35 cellular contexts compared by ENCODE assay signal in genomic region chr2:174482854-174483253, GRCh38.
"Had no signal": no experiment of that assay in that cellular context is flagged by ENCODE, and none has a peak within 500 bp of the region (broad histone marks: within the 10 kb centered on the region; RNA-seq: fewer than 3 reads in every experiment).

No MANE protein-coding gene starts in this region.

- H3K4me1 ChIP-seq: breast epithelium had no signal

- H3K27me3 ChIP-seq: adrenal gland, body of pancreas, brain microvascular endothelial cell, breast epithelium had no signal

- H3K9me3 ChIP-seq: adrenal gland, body of pancreas, breast epithelium had no signal

- H3K27ac Mint-ChIP-seq: activated B cell treated with CpG ODN at 0.5 μM for 24 hours; activated CD4-positive, alpha-beta memory T cell treated with anti-CD3 and anti-CD28 coated beads for 36 hours; activated CD4-positive, alpha-beta T cell treated with anti-CD3 and anti-CD28 coated beads, Interleukin-2, amount 10 ng/mL, durations not matched to agents 7 days and 5 days; activated CD8-positive, alpha-beta T cell treated with anti-CD3 and anti-CD28 coated beads for 36 hours; activated naive CD4-positive, alpha-beta T cell treated with anti-CD3 and anti-CD28 coated beads for 36 hours; activated naive CD4-positive, alpha-beta T cell treated with anti-CD3 and anti-CD28 coated beads, Interleukin-2, amount 50 U/mL, for 72 hours; activated T-cell treated with anti-CD3 and anti-CD28 coated beads, Interleukin-2, amount 50 U/mL, for 72 hours; activated T-helper 1 cell treated with anti-CD3 and anti-CD28 coated beads, Interleukin-12 subunit alpha, Interleukin-12 subunit beta, Interleukin-2, Interleukin-4 antibody, amounts not matched to agents 30 ng/mL and 10 ng/mL and 1 ng/mL, durations not matched to agents 14 hours and 24 hours and 36 hours; activated T-helper 17 cell treated with anti-CD3 and anti-CD28 coated beads, Interleukin-2, amount 50 U/mL, for 72 hours; T-helper 1 cell treated with Interleukin-12 subunit alpha and Interleukin-12 subunit beta and Interleukin-4 antibody, amounts not matched to agents 30 μg/mL and 1 μg/mL, for 36 hours; T-helper 2 cell treated with Interferon-gamma antibody and Interleukin-4, amounts not matched to agents 5 μg/mL and 100 μg/mL, for 36 hours had no signal

- H3K36me3 ChIP-seq: adrenal gland, brain microvascular endothelial cell, breast epithelium had no signal

- FAIRE-seq: astrocyte, TTC549 had no signal

- H3K9me3 Mint-ChIP-seq: activated B cell treated with CpG ODN at 0.5 μM for 24 hours; activated CD4-positive, alpha-beta memory T cell treated with anti-CD3 and anti-CD28 coated beads for 36 hours; activated CD4-positive, alpha-beta T cell treated with anti-CD3 and anti-CD28 coated beads, Interleukin-2, amount 10 ng/mL, durations not matched to agents 7 days and 5 days; activated CD8-positive, alpha-beta T cell treated with anti-CD3 and anti-CD28 coated beads for 36 hours; activated naive CD4-positive, alpha-beta T cell treated with anti-CD3 and anti-CD28 coated beads for 36 hours; activated naive CD4-positive, alpha-beta T cell treated with anti-CD3 and anti-CD28 coated beads, Interleukin-2, amount 50 U/mL, for 72 hours; activated T-cell treated with anti-CD3 and anti-CD28 coated beads, Interleukin-2, amount 50 U/mL, for 4 hours; activated T-cell treated with anti-CD3 and anti-CD28 coated beads, Interleukin-2, amount 50 U/mL, for 72 hours; activated T-helper 1 cell treated with anti-CD3 and anti-CD28 coated beads, Interleukin-12 subunit alpha, Interleukin-12 subunit beta, Interleukin-2, Interleukin-4 antibody, amounts not matched to agents 30 ng/mL and 10 ng/mL and 1 ng/mL, durations not matched to agents 14 hours and 24 hours and 36 hours; activated T-helper 17 cell treated with anti-CD3 and anti-CD28 coated beads, Interleukin-2, amount 50 U/mL, for 72 hours; T-helper 1 cell treated with Interleukin-12 subunit alpha and Interleukin-12 subunit beta and Interleukin-4 antibody, amounts not matched to agents 30 μg/mL and 1 μg/mL, for 36 hours; T-helper 2 cell treated with Interferon-gamma antibody and Interleukin-4, amounts not matched to agents 5 μg/mL and 100 μg/mL, for 36 hours had no signal

- H3K4me3 Mint-ChIP-seq: activated B cell treated with CpG ODN at 0.5 μM for 24 hours; activated CD4-positive, alpha-beta memory T cell treated with anti-CD3 and anti-CD28 coated beads for 36 hours; activated CD4-positive, alpha-beta T cell treated with anti-CD3 and anti-CD28 coated beads, Interleukin-2, amount 10 ng/mL, durations not matched to agents 7 days and 5 days; activated CD8-positive, alpha-beta T cell treated with anti-CD3 and anti-CD28 coated beads for 36 hours; activated naive CD4-positive, alpha-beta T cell treated with anti-CD3 and anti-CD28 coated beads for 36 hours; activated T-cell treated with anti-CD3 and anti-CD28 coated beads, Interleukin-2, amount 50 U/mL, for 4 hours; activated T-cell treated with anti-CD3 and anti-CD28 coated beads, Interleukin-2, amount 50 U/mL, for 72 hours; activated T-helper 1 cell treated with anti-CD3 and anti-CD28 coated beads, Interleukin-12 subunit alpha, Interleukin-12 subunit beta, Interleukin-2, Interleukin-4 antibody, amounts not matched to agents 30 ng/mL and 10 ng/mL and 1 ng/mL, durations not matched to agents 14 hours and 24 hours and 36 hours; activated T-helper 17 cell treated with anti-CD3 and anti-CD28 coated beads, Interleukin-2, amount 50 U/mL, for 72 hours; T-helper 1 cell treated with Interleukin-12 subunit alpha and Interleukin-12 subunit beta and Interleukin-4 antibody, amounts not matched to agents 30 μg/mL and 1 μg/mL, for 36 hours; T-helper 2 cell treated with Interferon-gamma antibody and Interleukin-4, amounts not matched to agents 5 μg/mL and 100 μg/mL, for 36 hours had no signal

- H3K27ac ChIP-seq: adrenal gland, body of pancreas, brain microvascular endothelial cell, breast epithelium, VCaP had no signal

- ATAC-seq: activated CD8-positive, alpha-beta T cell treated with anti-CD3 and anti-CD28 coated beads for 36 hours; activated naive CD4-positive, alpha-beta T cell treated with anti-CD3 and anti-CD28 coated beads, Interleukin-2, amount 50 U/mL, for 72 hours; activated T-cell treated with anti-CD3 and anti-CD28 coated beads, Interleukin-2, amount 50 U/mL, for 4 hours; activated T-cell treated with anti-CD3 and anti-CD28 coated beads, Interleukin-2, amount 50 U/mL, for 72 hours; activated T-helper 17 cell treated with anti-CD3 and anti-CD28 coated beads, Interleukin-2, amount 50 U/mL, for 72 hours; body of pancreas had no signal

- H3K4me3 ChIP-seq: adrenal gland, body of pancreas, breast epithelium had no signal

- H3K27me3 Mint-ChIP-seq: activated B cell treated with CpG ODN at 0.5 μM for 24 hours; activated CD4-positive, alpha-beta memory T cell treated with anti-CD3 and anti-CD28 coated beads for 36 hours; activated CD4-positive, alpha-beta T cell treated with anti-CD3 and anti-CD28 coated beads, Interleukin-2, amount 10 ng/mL, durations not matched to agents 7 days and 5 days; activated CD8-positive, alpha-beta T cell treated with anti-CD3 and anti-CD28 coated beads for 36 hours; activated T-helper 17 cell treated with anti-CD3 and anti-CD28 coated beads, Interleukin-2, amount 50 U/mL, for 72 hours had no signal

- DNase-seq: activated B cell treated with CpG ODN at 0.5 μM for 24 hours; activated CD4-positive, alpha-beta memory T cell treated with anti-CD3 and anti-CD28 coated beads for 36 hours; activated CD4-positive, alpha-beta T cell treated with anti-CD3 and anti-CD28 coated beads for 4 hours; activated CD4-positive, alpha-beta T cell treated with anti-CD3 and anti-CD28 coated beads, Interleukin-2, amount 10 ng/mL, durations not matched to agents 7 days and 5 days; activated CD4-positive, alpha-beta T cell treated with anti-CD3 and anti-CD28 coated beads, Interleukin-2, amount 50 U/mL, for 4 hours; activated CD4-positive, CD25-positive, alpha-beta regulatory T cell treated with anti-CD3 and anti-CD28 coated beads, Interleukin-2, amount 50 U/mL, for 72 hours; activated CD8-positive, alpha-beta memory T cell treated with anti-CD3 and anti-CD28 coated beads, Interleukin-2, amount 50 U/mL, for 4 hours; activated CD8-positive, alpha-beta T cell treated with anti-CD3 and anti-CD28 coated beads for 36 hours; activated effector memory CD4-positive, alpha-beta T cell treated with anti-CD3 and anti-CD28 coated beads, Interleukin-2, amount 50 U/mL, for 16 hours; activated gamma-delta T cell treated with Interleukin-2 at 50 U/mL for 16 hours; activated naive CD4-positive, alpha-beta T cell; activated naive CD4-positive, alpha-beta T cell treated with anti-CD3 and anti-CD28 coated beads for 36 hours; activated naive CD4-positive, alpha-beta T cell treated with anti-CD3 and anti-CD28 coated beads, Interleukin-2, amount 50 U/mL, for 16 hours; activated T-cell treated with anti-CD3 and anti-CD28 coated beads for 4 hours; activated T-cell treated with anti-CD3 and anti-CD28 coated beads, Interleukin-2, amount 50 U/mL, for 1 hour; activated T-cell treated with anti-CD3 and anti-CD28 coated beads, Interleukin-2, amount 50 U/mL, for 4 hours; activated T-cell treated with anti-CD3 and anti-CD28 coated beads, Interleukin-2, amount 50 U/mL, for 72 hours; adrenal gland; amniotic stem cell; aorta; body of pancreas; brain microvascular endothelial cell; central memory CD4-positive, alpha-beta T cell; T-helper 1 cell; T-helper 2 cell; T-helper 9 cell had no signal
